In genomic region chr12:57300961-57301584, GRCh38 we compare ENCODE assay signal across 23 cellular contexts.
"Had no signal": no experiment of that assay in that cellular context is flagged by ENCODE, and none has a peak within 500 bp of the region (broad histone marks: within the 10 kb centered on the region; RNA-seq: fewer than 3 reads in every experiment).

No MANE protein-coding gene starts in this region.

- H3K9me3 ChIP-seq: MG63 had no signal

- H3K27me3 Mint-ChIP-seq: IgD-negative memory B cell had no signal

- H3K27me3 ChIP-seq: MG63 had no signal

- H3K4me3 Mint-ChIP-seq: IgD-negative memory B cell had no signal

- H3K27ac ChIP-seq: SJCRH30 had no signal

- H3K4me1 ChIP-seq: SJCRH30 had no signal

- DNase-seq: KBM-7, MG63, NCI-H1092, NCI-H1105 treated with DMSO at 0.1 percent for 48 hours, NCI-H1417 treated with DMSO at 0.1 percent for 48 hours, NCI-H146, NCI-H1694 treated with DMSO at 0.1 percent for 48 hours, NCI-H1930, NCI-H2081, NCI-H2107, NCI-H2171, NCI-H226, NCI-H446, NCI-H510A, NCI-H524 treated with DMSO at 0.1 percent for 48 hours, NCI-H69, NCI-H774, SHP77 treated with DMSO at 0.1 percent for 48 hours, SJCRH30 had no signal

- H3K27ac Mint-ChIP-seq: IgD-negative memory B cell had no signal

- H3K4me3 ChIP-seq: MG63, SJCRH30 had no signal

- H3K36me3 ChIP-seq: SJCRH30 had no signal

- ATAC-seq: Panc1, Right ventricle myocardium inferior, SK-N-SH treated with all-trans-retinoic acid at 6 μM for 48 hours had no signal
